In genomic region chr17:6599364-6599763, GRCh38 we compare ENCODE assay signal across 1 cellular context.
TF ChIP-seq lines count a peak whose summit lies in the region.

No MANE protein-coding gene starts in this region.

TF ChIP-seq in HepG2, 621 proteins besides CTCF, POLR2A, EP300 and RAD21:
- TF ChIP-seq ZBTB49 (CRISPR knock-in tag; IDR thresholded peaks at IDR 0.05; ENCODE audit: borderline replicate concordance) (no peak), SMARCC2 (IDR thresholded peaks at IDR 0.05) (no peak), NFE2L2 (IDR thresholded peaks at IDR 0.05; ENCODE audit: low read length) (peak; percentile 39; the same call in 1 of the 2 replicates), ZNF367 (CRISPR knock-in tag; IDR thresholded peaks at IDR 0.05; ENCODE audit: borderline replicate concordance) (no peak), ZNF274 (CRISPR knock-in tag; IDR thresholded peaks at IDR 0.05) (no peak), ZNF3 (CRISPR knock-in tag; IDR thresholded peaks at IDR 0.05) (no peak)
